In genomic region chr7:632831-633210, GRCh38 we compare ENCODE assay signal across 16 cellular contexts.
"Had no signal": no experiment of that assay in that cellular context is flagged by ENCODE, and none has a peak within 500 bp of the region (broad histone marks: within the 10 kb centered on the region; RNA-seq: fewer than 3 reads in every experiment).

No MANE protein-coding gene starts in this region.

- H3K36me3 ChIP-seq: heart right ventricle, pancreas, prostate gland, right lobe of liver, stomach, thoracic aorta, transverse colon had no signal

- DNase-seq: effector memory CD4-positive, alpha-beta T cell; heart right ventricle; mammary epithelial cell; naive thymus-derived CD8-positive, alpha-beta T cell; retina; right lobe of liver; stimulated activated naive CD4-positive, alpha-beta T cell; stomach; substantia nigra; transverse colon had no signal

- H3K4me3 ChIP-seq: heart right ventricle, pancreas, prostate gland, right lobe of liver, stomach, thoracic aorta, transverse colon had no signal

- H3K4me1 ChIP-seq: heart right ventricle, pancreas, prostate gland, right lobe of liver, transverse colon had no signal

- H3K27me3 Mint-ChIP-seq: naive thymus-derived CD8-positive, alpha-beta T cell had no signal

- H3K27me3 ChIP-seq: heart right ventricle, pancreas, right lobe of liver, stomach, transverse colon had no signal

- H3K4me3 Mint-ChIP-seq: naive thymus-derived CD8-positive, alpha-beta T cell; neural crest cell had no signal

- H3K9me3 Mint-ChIP-seq: naive thymus-derived CD8-positive, alpha-beta T cell; neural crest cell had no signal

- H3K4me1 Mint-ChIP-seq: neural crest cell had no signal

- H3K27ac ChIP-seq: heart right ventricle, pancreas, prostate gland, right lobe of liver, stomach, thoracic aorta, transverse colon had no signal

- ATAC-seq: esophagus mucosa; left lobe of liver; naive thymus-derived CD8-positive, alpha-beta T cell; pancreas; right lobe of liver had no signal

- H3K9me3 ChIP-seq: heart right ventricle, pancreas, prostate gland, right lobe of liver, stomach, thoracic aorta, transverse colon had no signal
